11 cellular contexts compared by ENCODE assay signal in the genomic region with DNA sequence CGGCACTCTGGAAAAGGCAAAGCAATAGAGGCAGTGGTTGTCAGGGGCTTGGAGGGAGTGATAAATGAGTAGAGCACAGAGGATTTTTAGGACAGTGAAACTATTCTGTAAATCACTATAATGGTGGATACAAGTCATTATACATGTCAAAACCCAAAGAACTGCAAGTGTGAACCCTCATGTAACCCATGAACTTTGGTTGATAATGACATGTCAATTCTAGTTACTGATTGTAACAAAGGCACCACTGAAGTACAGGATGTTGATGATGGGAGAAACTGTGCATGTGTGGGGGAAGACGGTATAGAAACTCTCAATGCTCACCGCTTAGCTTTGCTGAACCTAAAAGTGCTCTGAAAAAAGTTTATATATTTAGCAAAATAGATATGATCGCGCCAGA. TPM values are rescaled to one million over a fixed set of nuclear protein-coding genes. Genes with fewer than 3 reads are reported as not detected.
DNase-seq lines count a peak whose midpoint lies in the region; ATAC-seq and TF ChIP-seq lines count a peak whose summit lies in the region.
"Had no signal": no experiment of that assay in that cellular context is flagged by ENCODE, and none has a peak within 500 bp of the region (broad histone marks: within the 10 kb centered on the region; RNA-seq: fewer than 3 reads in every experiment).

No MANE protein-coding gene starts in this region.

- DNase-seq in GM12864 (ENCODE audit: low read depth): peak; percentile 66
- no peak for DNase-seq in activated naive CD8-positive, alpha-beta T cell treated with anti-CD3 and anti-CD28 coated beads, Interleukin-2, amount 50 U/mL, for 24 hours
- no peak for DNase-seq in chondrocyte (ENCODE audit: low spot score)
- DNase-seq in neural progenitor cell (ENCODE audit: low spot score): no peak
- DNase-seq in PC-9: no peak
- DNase-seq in posterior cingulate gyrus: no peak
- DNase-seq: adrenal gland, Caco-2, NCI-H1092 had no signal

- POLR2A ChIA-PET in PC-9 (lab: Charles Lee; ENCODE audit: unreplicated experiment): no interaction called here

- H3K27ac ChIP-seq in neural progenitor cell: no peak overlapping the region
- no peak overlapping the region for H3K27ac ChIP-seq in PC-9
- H3K27ac ChIP-seq: adrenal gland had no signal

- H3K27me3 ChIP-seq in neural progenitor cell: no peaks in the 10 kb centered on the region
- H3K27me3 ChIP-seq in PC-9 (ENCODE audit: insufficient read depth, low read depth): no peaks in the 10 kb centered on the region
- H3K27me3 ChIP-seq: adrenal gland had no signal

- H4K20me1 ChIP-seq in neural progenitor cell (ENCODE audit: low read depth) (no peaks in the 10 kb centered on the region), PC-9 (ENCODE audit: insufficient read depth) (no peaks in the 10 kb centered on the region; the same call in 1 of the 2 replicates)

- no peak overlapping the region for H3K4me3 ChIP-seq in GM12864 (ENCODE audit: low read depth, low read length)
- H3K4me3 ChIP-seq in neural progenitor cell: no peak overlapping the region
- no peak overlapping the region for H3K4me3 ChIP-seq in PC-9
- H3K4me3 ChIP-seq: adrenal gland had no signal

- H3K4me1 ChIP-seq in neural progenitor cell (no peaks in the 10 kb centered on the region), PC-9 (replicated peaks; ENCODE audit: insufficient read depth) (no peaks in the 10 kb centered on the region)
- H3K4me1 ChIP-seq: adrenal gland, Caco-2 had no signal

- peaks cover 88% of the 10 kb centered on the region for H3K4me1 Mint-ChIP-seq in activated naive CD8-positive, alpha-beta T cell treated with anti-CD3 and anti-CD28 coated beads, Interleukin-2, amount 50 U/mL, for 24 hours
- H3K4me1 Mint-ChIP-seq in chondrocyte (ENCODE audit: low read depth) (peaks cover 14% of the 10 kb centered on the region), neural progenitor cell (no peaks in the 10 kb centered on the region)

- H3K9me3 ChIP-seq in neural progenitor cell (ENCODE audit: low read depth) (no peaks in the 10 kb centered on the region), PC-9 (ENCODE audit: insufficient read depth, low read depth) (no peaks in the 10 kb centered on the region)
- H3K9me3 ChIP-seq: Caco-2 had no signal

- H2AFZ ChIP-seq in neural progenitor cell (replicated peaks) (no peak overlapping the region), PC-9 (no peak overlapping the region)

- no peak overlapping the region for H3K9ac ChIP-seq in neural progenitor cell

- H3K4me2 ChIP-seq in neural progenitor cell (no peak overlapping the region), PC-9 (no peak overlapping the region)

- peak overlapping the region; percentile 41 for H3K4me3 Mint-ChIP-seq in activated naive CD8-positive, alpha-beta T cell treated with anti-CD3 and anti-CD28 coated beads, Interleukin-2, amount 50 U/mL, for 24 hours
- H3K4me3 Mint-ChIP-seq in chondrocyte (ENCODE audit: unreplicated experiment): no peak overlapping the region
- no peak overlapping the region for H3K4me3 Mint-ChIP-seq in neural progenitor cell

- CTCF ChIA-PET in PC-9 (lab: Charles Lee): no interaction called here

- H3K27ac Mint-ChIP-seq in activated naive CD8-positive, alpha-beta T cell treated with anti-CD3 and anti-CD28 coated beads, Interleukin-2, amount 50 U/mL, for 24 hours: peak overlapping the region; percentile 74
- H3K27ac Mint-ChIP-seq in chondrocyte (ENCODE audit: unreplicated experiment): no peak overlapping the region
- no peak overlapping the region for H3K27ac Mint-ChIP-seq in neural progenitor cell

- H3K9me3 Mint-ChIP-seq in activated naive CD8-positive, alpha-beta T cell treated with anti-CD3 and anti-CD28 coated beads, Interleukin-2, amount 50 U/mL, for 24 hours: peaks cover 13% of the 10 kb centered on the region
- no peaks in the 10 kb centered on the region for H3K9me3 Mint-ChIP-seq in chondrocyte (ENCODE audit: low read depth)
- H3K9me3 Mint-ChIP-seq in neural progenitor cell: no peaks in the 10 kb centered on the region

- no peaks in the 10 kb centered on the region for H3K9me2 ChIP-seq in PC-9 (ENCODE audit: insufficient read depth)

- intact Hi-C loops in PC-9 (cut with micrococcal nuclease; ENCODE audit: unreplicated experiment) (no loop called here), posterior cingulate gyrus (cut with DNase I) (no loop called here)

- ATAC-seq in GM19397 (IDR thresholded peaks at IDR 0.05; ENCODE audit: unreplicated experiment) (peak; percentile 42), HG03108 (IDR thresholded peaks at IDR 0.05; ENCODE audit: unreplicated experiment) (peak; percentile 31)
- ATAC-seq in activated naive CD8-positive, alpha-beta T cell treated with anti-CD3 and anti-CD28 coated beads, Interleukin-2, amount 50 U/mL, for 24 hours: peak; percentile 50

- H3K27me3 Mint-ChIP-seq in activated naive CD8-positive, alpha-beta T cell treated with anti-CD3 and anti-CD28 coated beads, Interleukin-2, amount 50 U/mL, for 24 hours: no peaks in the 10 kb centered on the region
- no peaks in the 10 kb centered on the region for H3K27me3 Mint-ChIP-seq in chondrocyte (ENCODE audit: low read depth)
- H3K27me3 Mint-ChIP-seq in neural progenitor cell (ENCODE audit: insufficient read depth, low read depth): peaks cover 2% of the 10 kb centered on the region

- BruUV-seq in PC-9 (replicated peaks; lab: Mats Ljungman, UMichigan): no TSS peak

- H3K79me2 ChIP-seq in neural progenitor cell (ENCODE audit: low read depth): no peaks in the 10 kb centered on the region
- H3K79me2 ChIP-seq in PC-9 (ENCODE audit: low read depth): no peaks in the 10 kb centered on the region

- TF ChIP-seq CTCF in GM12864 (IDR thresholded peaks at IDR 0.05; ENCODE audit: low read depth, low read length, missing control alignments) (no peak), chondrocyte (IDR thresholded peaks at IDR 0.05) (no peak), neural progenitor cell (IDR thresholded peaks at IDR 0.05) (no peak), PC-9 (conservative IDR thresholded peaks at IDR 0.05) (no peak)

- no peaks in the 10 kb centered on the region for H3K36me3 ChIP-seq in neural progenitor cell
- H3K36me3 ChIP-seq in PC-9 (ENCODE audit: low read depth): no peaks in the 10 kb centered on the region
- H3K36me3 ChIP-seq: adrenal gland had no signal

- H3F3A ChIP-seq in neural progenitor cell (ENCODE audit: low read depth) (no peaks in the 10 kb centered on the region), PC-9 (ENCODE audit: insufficient read depth, low read depth) (no peaks in the 10 kb centered on the region)

- peaks cover 55% of the 10 kb centered on the region for H3K36me3 Mint-ChIP-seq in activated naive CD8-positive, alpha-beta T cell treated with anti-CD3 and anti-CD28 coated beads, Interleukin-2, amount 50 U/mL, for 24 hours (ENCODE audit: low read depth)
- no peaks in the 10 kb centered on the region for H3K36me3 Mint-ChIP-seq in chondrocyte (ENCODE audit: low read depth)
- H3K36me3 Mint-ChIP-seq in neural progenitor cell: no peaks in the 10 kb centered on the region

RNA-seq across cellular contexts. Expression of gene BTLA, which starts 36.0 kb away (rescaled TPM):
- total RNA-seq in chondrocyte (0.42 TPM in 1 of 3 replicates, not detected in the others), neural progenitor cell (ENCODE audit: low replicate concordance) (3.9 TPM in 1 of 2 replicates, not detected in the other), PC-9 (2021) (not detected in 2 replicates)
- total RNA-seq: Caco-2 had no signal
